8 cellular contexts compared by ENCODE assay signal in genomic region chr22:36335621-36336020, GRCh38. TPM values are rescaled to one million over a fixed set of nuclear protein-coding genes. Genes with fewer than 3 reads are reported as not detected.
A peak's percentile ranks its signal among the peaks of the same experiment; 100 is the strongest.
DNase-seq lines count a peak whose midpoint lies in the region; ATAC-seq, FAIRE-seq and TF ChIP-seq lines count a peak whose summit lies in the region.

No MANE protein-coding gene starts in this region.

- peak; percentile 46 for DNase-seq in activated naive CD4-positive, alpha-beta T cell treated with anti-CD3 and anti-CD28 coated beads for 36 hours
- no peak for DNase-seq in activated naive CD4-positive, alpha-beta T cell treated with Interleukin-2 at 50 U/mL for 16 hours
- no peak for DNase-seq in K562 (ENCODE audit: extremely low read depth in 1 of 4, low spot score in 3 of 4)
- DNase-seq in tibial artery, result no peak
- DNase-seq in NCI-H526 (lab: John Stamatoyannopoulos, UW), result no peak
- no peak for DNase-seq in BE2C

- no TSS peak for BruUV-seq in K562 (replicated peaks; lab: Mats Ljungman, UMichigan)

- H3K9me3 Mint-ChIP-seq in activated naive CD4-positive, alpha-beta T cell treated with anti-CD3 and anti-CD28 coated beads for 36 hours, result no peaks in the 10 kb centered on the region

- H3K4me3 Mint-ChIP-seq in activated naive CD4-positive, alpha-beta T cell treated with anti-CD3 and anti-CD28 coated beads for 36 hours, result peak overlapping the region; percentile 80

- peaks cover 71% of the 10 kb centered on the region for H3K36me3 Mint-ChIP-seq in activated naive CD4-positive, alpha-beta T cell treated with anti-CD3 and anti-CD28 coated beads for 36 hours (ENCODE audit: low read depth)

- CTCF ChIA-PET in activated naive CD4-positive, alpha-beta T cell treated with anti-CD3 and anti-CD28 coated beads for 36 hours (lab: Charles Lee), result interaction anchor here (1.2 to 3.3 kb wide), 3 partner anchors 29 to 48 kb away, joined by 4 to 21 read pairs (median 13); no protein-coding TSS in a partner anchor
- CTCF ChIA-PET in K562 (lab: Yijun Ruan, JAX; ENCODE audit: low intra/inter-chr PET ratio), result no interaction called here

- H3K27me3 ChIP-seq in K562 (ENCODE audit: control insufficient read depth in 2 of 2, insufficient read depth in 2 of 2, low read length in 2 of 2) (no peaks in the 10 kb centered on the region), tibial artery (no peaks in the 10 kb centered on the region), BE2C (no peaks in the 10 kb centered on the region)

- H3K27me3 Mint-ChIP-seq in activated naive CD4-positive, alpha-beta T cell treated with anti-CD3 and anti-CD28 coated beads for 36 hours (ENCODE audit: low read depth), result no peaks in the 10 kb centered on the region

- no peaks in the 10 kb centered on the region for H3K9me1 ChIP-seq in K562 (ENCODE audit: control insufficient read depth, insufficient read depth, low read length)

- ATAC-seq in K562 (no peak), HG02759 (IDR thresholded peaks at IDR 0.05; ENCODE audit: unreplicated experiment) (no peak)

- no peak for TF ChIP-seq EP300 in K562 (IDR thresholded peaks at IDR 0.05; ENCODE audit: low read length)

- H3K27ac ChIP-seq in K562 (ENCODE audit: extremely low read depth, low read depth, low read length) (peak overlapping the region; percentile 91), mesodermal cell (ENCODE audit: low read depth, low read length, severe bottlenecking) (peak overlapping the region; percentile 83), tibial artery (peak overlapping the region; percentile 95)

- H3K4me1 Mint-ChIP-seq in activated naive CD4-positive, alpha-beta T cell treated with anti-CD3 and anti-CD28 coated beads for 36 hours (ENCODE audit: low read depth), result peaks cover 97% of the 10 kb centered on the region

- peaks cover 33% of the 10 kb centered on the region for H3K79me2 ChIP-seq in K562 (ENCODE audit: control insufficient read depth, insufficient read depth, low read length)

- POLR2A ChIA-PET in K562 (lab: Yijun Ruan, JAX), result interaction anchor here (2.0 kb wide), 1 partner anchor 30 kb away, joined by 4 read pairs; no protein-coding TSS in a partner anchor

- in situ Hi-C loops in K562 (cut with MboI), result no loop called here

- H3K36me3 ChIP-seq in K562 (ENCODE audit: control insufficient read depth, insufficient read depth, low read length) (peaks cover 75% of the 10 kb centered on the region), mesodermal cell (ENCODE audit: control insufficient read depth, insufficient read depth, low read length) (peaks cover 86% of the 10 kb centered on the region), tibial artery (peaks cover 53 to 65% (median 55%) of the 10 kb centered on the region in 3 donors), BE2C (peaks cover 55% of the 10 kb centered on the region)

- H3K4me1 ChIP-seq in K562 (replicated peaks in 1 of 2; ENCODE audit: control insufficient read depth in 2 of 2, insufficient read depth in 2 of 2, low read length in 2 of 2) (peaks cover 46 to 49% of the 10 kb centered on the region in 2 experiments), mesodermal cell (ENCODE audit: control insufficient read depth, insufficient read depth, low read length, poor library complexity, severe bottlenecking) (peaks cover 97% of the 10 kb centered on the region), tibial artery (peaks cover 4 to 100% (median 97%) of the 10 kb centered on the region in 4 donors), BE2C (peaks cover 43% of the 10 kb centered on the region)

- no peak overlapping the region for H2AFZ ChIP-seq in K562 (ENCODE audit: low read depth, low read length)

- H3K9ac ChIP-seq in K562 (ENCODE audit: insufficient read depth in 1 of 2, low read depth in 2 of 2, low read length in 2 of 2), result peak overlapping the region; percentile 65 to 82; a peak in 2 of 4 replicates

- no peaks in the 10 kb centered on the region for H3K9me3 ChIP-seq in K562 (replicated peaks; ENCODE audit: control insufficient read depth, insufficient read depth, low read depth, low read length)
- H3K9me3 ChIP-seq in mesodermal cell (ENCODE audit: control insufficient read depth, low read length), result no peaks in the 10 kb centered on the region
- no peaks in the 10 kb centered on the region for H3K9me3 ChIP-seq in tibial artery
- H3K9me3 ChIP-seq in BE2C, result no peaks in the 10 kb centered on the region

- WGBS in K562 (ENCODE audit: insufficient coverage, low coverage, missing lambda C conversion rate), result 91% methylated on average over 7 of the region's 9 CpGs
- 88 to 96% methylated on average over 8 to 9 of the region's 9 CpGs for WGBS in mesodermal cell (ENCODE audit: insufficient coverage in 2 of 2), 2 experiments

- TF ChIP-seq CTCF in K562 (IDR thresholded peaks at IDR 0.05 in 2 of 3, conservative IDR thresholded peaks at IDR 0.05 in 1 of 3; ENCODE audit: insufficient read depth in 2 of 3, low read depth in 1 of 3, low read length in 3 of 3) (no peak), tibial artery (IDR thresholded peaks at IDR 0.05) (no peak), BE2C (IDR thresholded peaks at IDR 0.05; ENCODE audit: low read depth, low read length) (no peak)

- H3K4me3 ChIP-seq in K562 (no peak overlapping the region), mesodermal cell (ENCODE audit: extremely low read depth, insufficient read depth, low read length, poor library complexity, severe bottlenecking) (no peak overlapping the region), tibial artery (peak overlapping the region in 1 of 2 donors; percentile 21), BE2C (ENCODE audit: low read depth, low read length) (no peak overlapping the region)

- FAIRE-seq in K562 (lab: Jason Lieb, UNC), result no peak

- intact Hi-C loops in activated naive CD4-positive, alpha-beta T cell treated with anti-CD3 and anti-CD28 coated beads for 36 hours (cut with micrococcal nuclease), result loop anchor here (2.0 kb wide), 1 partner anchor 35 kb away; no protein-coding TSS in a partner anchor
- intact Hi-C loops in K562 (cut with micrococcal nuclease) (no loop called here), tibial artery (cut with DNase I; ENCODE audit: low total_unique reads) (no loop called here)

- peak overlapping the region; percentile 100 for H3K27ac Mint-ChIP-seq in activated naive CD4-positive, alpha-beta T cell treated with anti-CD3 and anti-CD28 coated beads for 36 hours

- H3K4me2 ChIP-seq in K562 (ENCODE audit: insufficient read depth, low read length), result no peak overlapping the region

- H4K20me1 ChIP-seq in K562 (replicated peaks; ENCODE audit: control insufficient read depth, insufficient read depth, low read length), result no peaks in the 10 kb centered on the region

- TF ChIP-seq RAD21 in K562 (CRISPR knock-in tag; conservative IDR thresholded peaks at IDR 0.05 in 1 of 2, IDR thresholded peaks at IDR 0.05 in 1 of 2), result no peak

- TF ChIP-seq POLR2A in K562 (conservative IDR thresholded peaks at IDR 0.05), result no peak

TF ChIP-seq in K562, 482 proteins besides CTCF, POLR2A, EP300 and RAD21:
- no peak for TF ChIP-seq RAD51 (IDR thresholded peaks at IDR 0.05; ENCODE audit: borderline replicate concordance, low read depth)
- TF ChIP-seq SOX6 (IDR thresholded peaks at IDR 0.05), result no peak
- no peak for TF ChIP-seq XRCC4 (IDR thresholded peaks at IDR 0.05; ENCODE audit: extremely low read depth, insufficient read depth, insufficient read length)
- TF ChIP-seq CTBP1 (IDR thresholded peaks at IDR 0.05; ENCODE audit: borderline replicate concordance), result no peak
- no peak for TF ChIP-seq MCM2 (IDR thresholded peaks at IDR 0.05; ENCODE audit: low read depth)
- TF ChIP-seq ZNF24 (IDR thresholded peaks at IDR 0.05), result no peak
- no peak for TF ChIP-seq ZNF184 (CRISPR knock-in tag; IDR thresholded peaks at IDR 0.05)
- TF ChIP-seq MCM7 (IDR thresholded peaks at IDR 0.05), result no peak
- no peak for TF ChIP-seq ZNF707 (CRISPR knock-in tag; conservative IDR thresholded peaks at IDR 0.05)
- TF ChIP-seq CBX2 (IDR thresholded peaks at IDR 0.05; ENCODE audit: insufficient read depth, low read length, poor library complexity, severe bottlenecking), result no peak
- TF ChIP-seq ZNF583 (CRISPR knock-in tag; IDR thresholded peaks at IDR 0.05), result no peak

RNA-seq across cellular contexts. Expression of gene MYH9, which starts 52.1 kb away (rescaled TPM):
- total RNA-seq in activated naive CD4-positive, alpha-beta T cell treated with anti-CD3 and anti-CD28 coated beads for 36 hours, result 100 to 1,000 TPM; 574 to 625 TPM
- 136 and 261 TPM in 2 replicates for total RNA-seq in K562 (2011; cell fraction: chromatin; rRNA removed; ENCODE audit: low replicate concordance)
- total RNA-seq in K562 (2011; cell fraction: nucleolus; rRNA removed), result 51.3 and 57.4 TPM in 2 replicates
- 65.9 and 76.0 TPM in 2 replicates for total RNA-seq in K562 (2011; cell fraction: nucleoplasm; rRNA removed)
- total RNA-seq in K562 (2014; rRNA removed) (60.1 and 60.4 TPM in 2 replicates), K562 (2014; rRNA removed; fragmentation: Illumina TruSeq; extraction: Trizol) (24.6 and 33.6 TPM in 2 replicates), K562 (2015; rRNA removed; fragmentation: Illumina TruSeq; extraction: Trizol) (24.1 and 30.5 TPM in 2 replicates), K562 (2021) (94.6 and 111 TPM in 2 replicates)
- polyA plus RNA-seq in K562 (2011; rRNA removed) (24.1 and 34.2 TPM in 2 replicates), K562 (2014; fragmentation: Illumina TruSeq; extraction: Trizol) (31.3 and 44.5 TPM in 2 replicates), K562 (2014; fragmentation: Nextera tagmentation; extraction: Ambion mirVana) (1 to 10 TPM in 1 of 2 experiments, under 1 TPM in 1; 0.71 to 1.3 TPM), K562 (2014; rRNA removed) (34.2 and 37.4 TPM in 2 replicates)
- 10.2 and 12.5 TPM in 2 replicates for polyA plus RNA-seq in K562 (2011; cell fraction: cytosol; rRNA removed)
- 32.6 and 34.6 TPM in 2 replicates for polyA plus RNA-seq in K562 (2011; cell fraction: nucleus; rRNA removed)
- polyA plus RNA-seq in K562 (2012), result 54.3 and 92.2 TPM in 2 replicates
- 90.2 and 122 TPM in 2 replicates for polyA minus RNA-seq in K562 (2011; rRNA and poly(A)+ RNA removed)
- polyA minus RNA-seq in K562 (2011; cell fraction: cytosol; rRNA and poly(A)+ RNA removed), result 59.8 and 63.1 TPM in 2 replicates
- polyA minus RNA-seq in K562 (2011; cell fraction: nucleus; rRNA and poly(A)+ RNA removed), result 20.6 and 41.5 TPM in 2 replicates
- polyA plus RNA-seq in mesodermal cell (2013, experiment 1 of 2), result 360 TPM
- polyA plus RNA-seq in mesodermal cell (2013, experiment 2 of 2), result 289 TPM
- polyA plus RNA-seq in BE2C (2012; ENCODE audit: insufficient read depth, insufficient read length, low read depth), result 101 TPM
